In the genomic region with DNA sequence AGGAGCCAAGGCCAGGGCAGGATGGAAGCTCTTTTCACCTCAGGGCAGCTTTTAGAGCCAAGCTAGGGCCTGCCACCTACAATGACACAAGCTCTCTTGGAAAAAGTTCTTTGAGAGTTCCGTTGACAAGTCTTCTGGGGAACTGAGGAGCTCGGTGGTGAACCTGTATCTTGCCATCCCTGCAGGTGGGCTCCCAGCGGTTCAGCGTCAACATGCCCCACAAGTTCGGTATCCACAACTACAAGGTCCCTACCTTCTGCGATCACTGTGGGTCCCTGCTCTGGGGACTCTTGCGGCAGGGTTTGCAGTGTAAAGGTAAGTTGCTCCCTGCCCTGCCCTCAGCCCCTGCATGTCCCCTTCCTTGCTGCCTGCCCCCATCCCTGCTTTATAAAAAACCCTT, we compare ENCODE assay signal across 14 cellular contexts.
DNase-seq lines count a peak whose midpoint lies in the region; ATAC-seq and TF ChIP-seq lines count a peak whose summit lies in the region.
"Had no signal": no experiment of that assay in that cellular context is flagged by ENCODE, and none has a peak within 500 bp of the region (broad histone marks: within the 10 kb centered on the region; RNA-seq: fewer than 3 reads in every experiment).

No MANE protein-coding gene starts in this region.

- H3K27ac ChIP-seq in right cardiac atrium (ENCODE audit: low read length) (no peak overlapping the region), coronary artery (no peak overlapping the region), sigmoid colon (no peak overlapping the region)
- H3K27ac ChIP-seq: C4-2B had no signal

- H3K4me3 ChIP-seq in right cardiac atrium (ENCODE audit: low read length) (no peak overlapping the region), coronary artery (no peak overlapping the region), sigmoid colon (no peak overlapping the region)
- H3K4me3 ChIP-seq: GM23338 had no signal

- 98% methylated on average over 7 of the region's 7 CpGs for WGBS in right cardiac atrium
- WGBS in sigmoid colon, 2 donors, result 96 to 99% methylated on average over 7 of the region's 7 CpGs

- peaks cover 2% of the 10 kb centered on the region for H3K4me1 ChIP-seq in right cardiac atrium (ENCODE audit: control insufficient read depth, insufficient read depth, low read length)
- H3K4me1 ChIP-seq in sigmoid colon, result peaks cover 0 to 16% (median 9%) of the 10 kb centered on the region in 4 donors
- H3K4me1 ChIP-seq: Caco-2 had no signal

- H3K9me3 ChIP-seq in right cardiac atrium (ENCODE audit: control insufficient read depth, low read length) (no peaks in the 10 kb centered on the region), sigmoid colon (no peaks in the 10 kb centered on the region)
- H3K9me3 ChIP-seq: Caco-2 had no signal

- TF ChIP-seq CTCF in coronary artery (IDR thresholded peaks at IDR 0.05) (no peak), sigmoid colon (IDR thresholded peaks at IDR 0.05) (no peak)

- H3K36me3 ChIP-seq in sigmoid colon, result peaks cover 0 to 45% (median 5%) of the 10 kb centered on the region in 4 donors

- ATAC-seq in Right ventricle myocardium inferior (no peak), right cardiac atrium (no peak)
- ATAC-seq: GM23338 had no signal

- no peaks in the 10 kb centered on the region for H3K27me3 ChIP-seq in right cardiac atrium (ENCODE audit: control insufficient read depth, insufficient read depth)
- H3K27me3 ChIP-seq in sigmoid colon, result no peaks in the 10 kb centered on the region

- DNase-seq in Right ventricle myocardium inferior (ENCODE audit: missing footprints) (peak; percentile 40), right cardiac atrium (no peak), coronary artery (ENCODE audit: low spot score) (peak; percentile 47), islet precursor cell (peak; percentile 17), sigmoid colon (peak; percentile 29), globus pallidus (ENCODE audit: low spot score) (no peak), amniotic stem cell (lab: John Stamatoyannopoulos, UW) (no peak)
- DNase-seq in NK-92 treated with Interleukin-12 subunit alpha and Interleukin-12 subunit beta, amount 100 ng/mL, for 24 hours (lab: John Stamatoyannopoulos, UW), result no peak
- DNase-seq: 8988T; Caco-2; CD4-positive, alpha-beta T cell; HCEC 1CT had no signal

- TF ChIP-seq EP300 in sigmoid colon (IDR thresholded peaks at IDR 0.05), result no peak

- TF ChIP-seq POLR2A in sigmoid colon (IDR thresholded peaks at IDR 0.05), result no peak

- intact Hi-C loops in Right ventricle myocardium inferior (cut with DNase I) (no loop called here), right cardiac atrium (cut with DNase I) (no loop called here), sigmoid colon (cut with DNase I) (no loop called here)

Comparison
In these comparisons a context has a peak if more than half of its experiments do, and no peak if none do; other contexts are left out.
1. DNase-seq: peak in Right ventricle myocardium inferior (single experiment), coronary artery (single experiment), islet precursor cell (single experiment) and sigmoid colon (single experiment); none in right cardiac atrium (0 of 3), globus pallidus (single experiment), NK-92 treated with Interleukin-12 subunit alpha and Interleukin-12 subunit beta, amount 100 ng/mL, for 24 hours (single experiment) and amniotic stem cell (single experiment).